5 cellular contexts compared by ENCODE assay signal in the genomic region with DNA sequence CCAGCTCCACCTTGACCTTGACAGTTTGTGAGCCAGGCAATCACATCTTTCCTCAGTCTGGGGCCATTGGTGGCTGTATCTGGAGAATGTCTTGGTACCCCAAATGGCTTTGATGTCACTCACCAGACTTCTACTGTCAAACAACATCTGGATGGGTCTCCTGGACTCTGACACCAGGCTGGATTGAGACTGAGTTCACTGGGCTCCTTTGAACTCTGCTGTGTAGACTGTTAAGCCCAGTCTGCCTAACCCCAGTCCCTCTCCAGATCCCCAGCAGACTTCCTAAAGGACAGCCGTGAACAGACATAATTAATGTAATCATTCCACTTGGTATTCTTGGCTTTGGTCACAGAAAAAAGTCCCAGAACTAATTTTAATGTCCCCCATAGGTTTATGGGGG.
"Had no signal": no experiment of that assay in that cellular context is flagged by ENCODE, and none has a peak within 500 bp of the region (broad histone marks: within the 10 kb centered on the region; RNA-seq: fewer than 3 reads in every experiment).

No MANE protein-coding gene starts in this region.

- DNase-seq: GM23248, GOT3, H9, HCEC 1CT, KBM-7 had no signal

- H3K4me3 ChIP-seq: GM23248 had no signal

- H3K9ac ChIP-seq: GM23248 had no signal

- H3K27ac ChIP-seq: GM23248 had no signal

- H2AFZ ChIP-seq: GM23248 had no signal
